Comparison of ENCODE assay signal across 7 cellular contexts in the genomic region with DNA sequence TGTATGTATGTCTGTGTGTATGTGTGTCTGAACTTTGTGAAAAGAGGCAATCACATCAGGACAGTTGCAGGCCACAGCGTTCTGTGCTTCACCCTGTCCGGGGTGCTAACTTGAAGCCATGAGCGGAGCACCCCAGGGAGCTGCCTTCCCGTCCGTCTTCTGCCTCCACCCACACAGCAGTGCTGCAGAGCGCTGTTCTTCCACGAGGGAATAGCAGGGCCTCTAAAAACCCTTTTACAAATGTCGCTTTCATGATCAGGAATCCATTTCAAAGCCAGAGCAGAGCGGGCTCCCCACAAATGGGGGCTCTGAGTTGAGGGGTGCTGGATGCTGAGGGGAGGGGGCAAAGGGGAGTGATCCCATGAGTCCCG.
"Had no signal": no experiment of that assay in that cellular context is flagged by ENCODE, and none has a peak within 500 bp of the region (broad histone marks: within the 10 kb centered on the region; RNA-seq: fewer than 3 reads in every experiment).

No MANE protein-coding gene starts in this region.

- H3K9me3 ChIP-seq: HAP-1 had no signal

- H3K36me3 ChIP-seq: HAP-1 had no signal

- H3K4me2 ChIP-seq: GM23338 had no signal

- FAIRE-seq: K562 had no signal

- H3K4me3 ChIP-seq: GM23338, HAP-1, K562 had no signal

- H2AFZ ChIP-seq: GM23338 had no signal

- DNase-seq: H7, HFFc6, KG1 had no signal

- ATAC-seq: HCT116, K562 had no signal

- H3K4me1 ChIP-seq: HAP-1 had no signal
